Comparison of ENCODE assay signal across 8 cellular contexts in the genomic region with DNA sequence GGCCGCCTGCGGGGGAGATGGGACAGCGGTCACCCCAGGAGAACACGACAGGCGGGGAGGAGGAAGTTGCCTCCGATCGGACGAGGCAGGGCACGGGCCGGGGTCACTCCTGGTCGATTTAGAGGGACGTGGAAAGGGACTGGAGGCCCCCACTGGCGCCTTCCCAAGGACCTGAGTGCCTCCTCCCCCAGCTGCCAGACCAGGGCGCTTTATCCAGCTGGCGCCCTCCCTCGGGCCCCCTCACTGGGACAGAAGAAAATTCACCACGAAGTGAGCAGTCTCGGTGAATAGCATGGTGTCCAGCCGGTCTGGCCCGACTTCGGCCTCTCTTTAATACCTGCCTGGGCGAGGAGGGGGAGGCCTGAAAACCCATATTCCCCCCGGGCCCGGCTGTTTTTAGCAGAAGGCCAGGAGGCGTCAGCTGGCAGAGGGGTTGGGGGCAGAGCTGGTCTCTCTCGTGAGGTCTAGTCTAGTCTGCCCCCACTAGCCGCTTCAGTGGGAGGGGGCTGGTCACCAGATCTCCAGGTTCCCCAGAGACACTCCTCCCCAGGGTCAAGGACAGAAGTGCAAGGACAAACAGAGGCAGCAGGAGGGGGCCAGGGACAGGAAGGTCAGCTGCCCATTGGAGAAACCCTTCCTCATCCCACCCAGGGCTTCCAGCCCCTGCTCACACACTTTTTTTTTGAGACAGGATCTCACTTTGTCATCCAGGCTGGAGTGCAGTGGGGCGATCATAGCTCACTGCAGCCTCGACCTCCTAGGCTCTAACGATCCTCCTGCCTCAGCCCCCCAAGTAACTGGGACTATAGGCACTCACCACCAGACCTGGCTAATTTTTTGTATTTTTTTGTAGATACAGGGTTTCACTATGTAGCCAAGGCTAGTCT. TPM values are rescaled to one million over a fixed set of nuclear protein-coding genes. Genes with fewer than 3 reads are reported as not detected.
A peak's percentile ranks its signal among the peaks of the same experiment; 100 is the strongest.
DNase-seq lines count a peak whose midpoint lies in the region; ATAC-seq, FAIRE-seq and TF ChIP-seq lines count a peak whose summit lies in the region.

No MANE protein-coding gene starts in this region.

- FAIRE-seq in frontal cortex (lab: Jason Lieb, UNC) = no peak

- H3K9me3 ChIP-seq in DND-41 (ENCODE audit: insufficient read depth, low read length, severe bottlenecking) (no peaks in the 10 kb centered on the region), neuronal stem cell (replicated peaks in 1 of 2; ENCODE audit: control insufficient read depth in 2 of 2, insufficient read depth in 1 of 2, low read depth in 1 of 2, low read length in 2 of 2) (peaks cover 4 to 5% of the 10 kb centered on the region in 2 donors)

- WGBS in neuronal stem cell (ENCODE audit: extremely low coverage in 2 of 2, insufficient read length in 2 of 2, insufficient replicate concordance in 1 of 2), 2 donors = no CpG with 5 or more reads among the region's 30 CpGs

- no peak for ATAC-seq in DND-41 (ENCODE audit: insufficient read depth, low read depth)
- peak; percentile 10 for ATAC-seq in HG02763 (IDR thresholded peaks at IDR 0.05; ENCODE audit: unreplicated experiment)
- no peak for ATAC-seq in GM19467 (IDR thresholded peaks at IDR 0.05; ENCODE audit: unreplicated experiment)
- no peak for ATAC-seq in GM19463 (IDR thresholded peaks at IDR 0.05; ENCODE audit: unreplicated experiment)

- peak overlapping the region; percentile 92 for H3K18ac ChIP-seq in neuronal stem cell (ENCODE audit: low read length)

- no peaks in the 10 kb centered on the region for H3K79me1 ChIP-seq in neuronal stem cell (ENCODE audit: low read depth, low read length)

- in situ Hi-C loops in GM13977 (cut with MboI; ENCODE audit: low pct_unique_long_range_greater_than_20kb, low sequenced_read_pairs, unreplicated experiment) = no loop called here

- no peak overlapping the region for H4K8ac ChIP-seq in neuronal stem cell (ENCODE audit: low read depth, low read length)

- H2AFZ ChIP-seq in DND-41 (ENCODE audit: low read depth, low read length) = peak overlapping the region; percentile 81
- H2AFZ ChIP-seq in neuronal stem cell (ENCODE audit: low read length) = peak overlapping the region; percentile 99

- H3K14ac ChIP-seq in neuronal stem cell (ENCODE audit: low read length) = peak overlapping the region; percentile 91

- H3K4ac ChIP-seq in neuronal stem cell (ENCODE audit: low read length) = no peak overlapping the region

- H2BK120ac ChIP-seq in neuronal stem cell (ENCODE audit: low read depth, low read length) = peak overlapping the region; percentile 44

- H4K91ac ChIP-seq in neuronal stem cell (ENCODE audit: low read depth, low read length, poor library complexity) = no peak overlapping the region

- TF ChIP-seq CTCF in DND-41 (IDR thresholded peaks at IDR 0.05; ENCODE audit: borderline replicate concordance, extremely low read depth, low read length, poor library complexity, severe bottlenecking) (no peak), GM13977 (IDR thresholded peaks at IDR 0.05; ENCODE audit: extremely low read depth, insufficient read depth, missing control alignments) (no peak)

- H3K4me1 ChIP-seq in DND-41 (ENCODE audit: insufficient read depth, low read length) (peaks cover 20% of the 10 kb centered on the region), neuronal stem cell (ENCODE audit: control insufficient read depth in 2 of 2, insufficient read depth in 1 of 2, low read depth in 1 of 2, low read length in 2 of 2) (peaks cover 4 to 24% of the 10 kb centered on the region in 2 donors)

- peak overlapping the region; percentile 69 for H3K27ac ChIP-seq in DND-41 (ENCODE audit: low read length)
- peak overlapping the region; percentile 37 for H3K27ac ChIP-seq in neuronal stem cell (replicated peaks; ENCODE audit: low read length)

- H3K23ac ChIP-seq in neuronal stem cell (ENCODE audit: low read depth, low read length, poor library complexity) = peak overlapping the region; percentile 96

- no peaks in the 10 kb centered on the region for H4K20me1 ChIP-seq in DND-41 (ENCODE audit: insufficient read depth, low read length)

- H3K4me3 ChIP-seq in DND-41 (ENCODE audit: low read depth in 1 of 2, low read length in 2 of 2) (peak overlapping the region; percentile 29 to 63; a peak in 3 of 4 replicates), neuronal stem cell (ENCODE audit: low read length in 2 of 2) (peak overlapping the region; percentile 86 to 88)

- H2BK12ac ChIP-seq in neuronal stem cell (ENCODE audit: low read length) = no peak overlapping the region

- H2BK5ac ChIP-seq in neuronal stem cell (ENCODE audit: low read length) = peak overlapping the region; percentile 77

- peak overlapping the region; percentile 27 for H2AK5ac ChIP-seq in neuronal stem cell (ENCODE audit: low read depth, low read length)

- H2BK15ac ChIP-seq in neuronal stem cell (ENCODE audit: low read length) = peak overlapping the region; percentile 14

- DNase-seq in DND-41 = no peak
- DNase-seq in UCSD-AML1 (lab: John Stamatoyannopoulos, UW; ENCODE audit: unreplicated experiment) = peak; percentile 47
- peak; percentile 51 to 65 for DNase-seq in frontal cortex (ENCODE audit: low spot score in 2 of 2)
- no peak for DNase-seq in neuronal stem cell (ENCODE audit: low spot score)
- no peak for DNase-seq in GM13977 (ENCODE audit: low spot score)

- H3K27me3 ChIP-seq in DND-41 (ENCODE audit: insufficient read depth, low read length, poor library complexity) (no peaks in the 10 kb centered on the region), neuronal stem cell (ENCODE audit: control insufficient read depth in 3 of 3, insufficient read depth in 3 of 3, low read depth in 1 of 3, low read length in 3 of 3) (no peaks in the 10 kb centered on the region)

- peaks cover 4% of the 10 kb centered on the region for H3K79me2 ChIP-seq in DND-41 (ENCODE audit: insufficient read depth, low read length)

- H3K36me3 ChIP-seq in DND-41 (ENCODE audit: insufficient read depth, low read length) (no peaks in the 10 kb centered on the region), neuronal stem cell (replicated peaks in 1 of 2; ENCODE audit: control insufficient read depth in 2 of 2, insufficient read depth in 2 of 2, low read length in 2 of 2) (no peaks in the 10 kb centered on the region)

- H3K9ac ChIP-seq in DND-41 (ENCODE audit: low read depth, low read length) = peak overlapping the region; percentile 91
- peak overlapping the region; percentile 93 for H3K9ac ChIP-seq in neuronal stem cell (ENCODE audit: low read depth, low read length, poor library complexity)

- H3K4me2 ChIP-seq in DND-41 (ENCODE audit: insufficient read depth, low read length) (peak overlapping the region; percentile 95), neuronal stem cell (ENCODE audit: insufficient read depth, low read length, poor library complexity, severe bottlenecking) (peak overlapping the region; percentile 86)

RNA-seq across cellular contexts. Expression of gene FAM229A, which starts 10.2 kb away (rescaled TPM):
- total RNA-seq in frontal cortex = 2.0 TPM
- polyA plus RNA-seq in neuronal stem cell (2013, experiment 1 of 2) = 8.1 TPM
- polyA plus RNA-seq in neuronal stem cell (2013, experiment 2 of 2) = 8.3 TPM

RNA-seq across cellular contexts. Expression of gene TSSK3, which starts 10.2 kb away (rescaled TPM):
- total RNA-seq in frontal cortex = 0.41 TPM
- polyA plus RNA-seq in neuronal stem cell (2013, experiment 1 of 2) = 1.0 TPM
- polyA plus RNA-seq in neuronal stem cell (2013, experiment 2 of 2) = 1.1 TPM

RNA-seq across cellular contexts. Expression of gene MARCKSL1, which starts 16.1 kb away (rescaled TPM):
- 373 TPM for total RNA-seq in frontal cortex
- polyA plus RNA-seq in neuronal stem cell (2013, experiment 1 of 2) = 808 TPM
- polyA plus RNA-seq in neuronal stem cell (2013, experiment 2 of 2) = 809 TPM

RNA-seq across cellular contexts. Expression of gene BSDC1, which starts 42.1 kb away (rescaled TPM):
- total RNA-seq in frontal cortex = 65.2 TPM
- 34.0 TPM for polyA plus RNA-seq in neuronal stem cell (2013, experiment 1 of 2)
- 36.4 TPM for polyA plus RNA-seq in neuronal stem cell (2013, experiment 2 of 2)

Comparison
In these comparisons a context has a peak if more than half of its experiments do, and no peak if none do; other contexts are left out.
1. DNase-seq: peak in UCSD-AML1 (single experiment) and frontal cortex (2 of 2); none in DND-41 (single experiment), neuronal stem cell (single experiment) and GM13977 (single experiment).